ENCODE assay signal across 1 cellular context in the genomic region with DNA sequence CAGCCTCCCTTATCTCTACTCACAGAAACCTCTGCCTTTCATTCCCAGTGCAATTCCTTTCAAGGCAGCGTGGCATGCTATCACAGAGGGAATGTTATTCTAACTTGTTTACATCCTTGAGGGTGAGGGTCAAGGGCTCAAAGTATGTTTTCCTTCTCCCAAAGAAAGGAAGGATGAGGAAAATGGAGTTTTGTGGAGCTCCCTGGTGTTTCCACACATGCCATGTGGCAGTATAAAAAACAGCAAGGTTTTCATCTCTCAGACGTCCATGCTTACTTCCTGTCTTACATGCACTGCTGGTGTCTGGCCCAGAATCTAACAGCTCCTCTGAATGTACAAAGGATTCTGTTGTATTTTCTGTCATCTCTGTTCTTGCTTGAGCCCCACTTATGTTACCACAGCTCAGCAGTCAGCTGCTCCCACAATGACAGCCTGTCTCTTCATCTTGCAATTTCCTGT.
TF ChIP-seq lines count a peak whose summit lies in the region.

No MANE protein-coding gene starts in this region.

TF ChIP-seq in GM23338, 12 proteins besides CTCF, POLR2A, EP300 and RAD21 (continued from another document):
- no peak for TF ChIP-seq ZNF331 (CRISPR knock-in tag; IDR thresholded peaks at IDR 0.05; ENCODE audit: low read depth)
- TF ChIP-seq, protein P1, sequence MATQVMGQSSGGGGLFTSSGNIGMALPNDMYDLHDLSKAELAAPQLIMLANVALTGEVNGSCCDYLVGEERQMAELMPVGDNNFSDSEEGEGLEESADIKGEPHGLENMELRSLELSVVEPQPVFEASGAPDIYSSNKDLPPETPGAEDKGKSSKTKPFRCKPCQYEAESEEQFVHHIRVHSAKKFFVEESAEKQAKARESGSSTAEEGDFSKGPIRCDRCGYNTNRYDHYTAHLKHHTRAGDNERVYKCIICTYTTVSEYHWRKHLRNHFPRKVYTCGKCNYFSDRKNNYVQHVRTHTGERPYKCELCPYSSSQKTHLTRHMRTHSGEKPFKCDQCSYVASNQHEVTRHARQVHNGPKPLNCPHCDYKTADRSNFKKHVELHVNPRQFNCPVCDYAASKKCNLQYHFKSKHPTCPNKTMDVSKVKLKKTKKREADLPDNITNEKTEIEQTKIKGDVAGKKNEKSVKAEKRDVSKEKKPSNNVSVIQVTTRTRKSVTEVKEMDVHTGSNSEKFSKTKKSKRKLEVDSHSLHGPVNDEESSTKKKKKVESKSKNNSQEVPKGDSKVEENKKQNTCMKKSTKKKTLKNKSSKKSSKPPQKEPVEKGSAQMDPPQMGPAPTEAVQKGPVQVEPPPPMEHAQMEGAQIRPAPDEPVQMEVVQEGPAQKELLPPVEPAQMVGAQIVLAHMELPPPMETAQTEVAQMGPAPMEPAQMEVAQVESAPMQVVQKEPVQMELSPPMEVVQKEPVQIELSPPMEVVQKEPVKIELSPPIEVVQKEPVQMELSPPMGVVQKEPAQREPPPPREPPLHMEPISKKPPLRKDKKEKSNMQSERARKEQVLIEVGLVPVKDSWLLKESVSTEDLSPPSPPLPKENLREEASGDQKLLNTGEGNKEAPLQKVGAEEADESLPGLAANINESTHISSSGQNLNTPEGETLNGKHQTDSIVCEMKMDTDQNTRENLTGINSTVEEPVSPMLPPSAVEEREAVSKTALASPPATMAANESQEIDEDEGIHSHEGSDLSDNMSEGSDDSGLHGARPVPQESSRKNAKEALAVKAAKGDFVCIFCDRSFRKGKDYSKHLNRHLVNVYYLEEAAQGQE (IDR thresholded peaks at IDR 0.05; ENCODE audit: unreplicated experiment), result no peak
- TF ChIP-seq CREB1 (CRISPR knock-in tag; IDR thresholded peaks at IDR 0.05; ENCODE audit: low read depth), result no peak
- TF ChIP-seq EZH2 (IDR thresholded peaks at IDR 0.05; ENCODE audit: low read depth, unreplicated experiment), result no peak
- no peak for TF ChIP-seq POLR2AphosphoS5 (IDR thresholded peaks at IDR 0.05; ENCODE audit: low read depth)
- no peak for TF ChIP-seq EZH2phosphoT487 (IDR thresholded peaks at IDR 0.05; ENCODE audit: unreplicated experiment)
- TF ChIP-seq STAT1 (IDR thresholded peaks at IDR 0.05; ENCODE audit: unreplicated experiment), result no peak
